Comparison of ENCODE assay signal across 8 cellular contexts in the genomic region with DNA sequence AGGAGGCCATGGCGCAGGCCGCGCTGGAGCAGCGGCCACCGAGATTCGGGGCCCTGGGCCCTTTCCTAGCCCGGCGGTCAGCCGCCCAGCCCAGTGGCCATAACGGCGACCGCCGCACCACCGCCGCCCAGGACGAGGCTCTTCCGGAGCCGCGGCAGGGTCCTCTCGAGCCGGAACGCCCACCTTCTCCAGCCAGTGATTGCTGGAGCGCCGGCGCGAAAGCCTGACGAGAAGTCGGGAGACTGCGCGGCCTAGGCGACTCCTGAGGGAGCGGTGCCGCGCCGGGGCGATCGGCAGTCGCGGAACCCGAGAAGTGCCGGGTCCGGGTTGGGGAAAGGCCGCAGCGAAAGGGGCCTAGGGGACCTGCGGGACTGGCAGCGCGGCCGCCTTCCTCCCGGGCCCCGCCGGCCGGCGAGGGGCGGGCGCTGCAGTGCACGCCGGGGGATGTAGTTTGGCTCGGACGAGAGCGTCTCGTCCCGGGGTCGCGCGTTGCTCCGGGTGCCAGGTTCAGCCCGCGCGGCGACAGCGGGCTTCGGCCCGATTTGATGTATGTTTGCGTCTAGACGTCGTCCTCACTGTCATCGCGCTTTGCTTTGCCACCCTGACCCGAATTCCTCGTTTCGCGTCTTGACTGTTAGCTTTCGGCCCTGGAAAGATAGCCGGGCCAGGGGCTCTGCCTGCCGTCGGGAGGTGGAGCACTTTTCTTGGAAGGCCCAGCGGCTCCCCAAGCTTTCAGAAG. TPM values are rescaled to one million over a fixed set of nuclear protein-coding genes. Genes with fewer than 3 reads are reported as not detected.
DNase-seq lines count a peak whose midpoint lies in the region; ATAC-seq and TF ChIP-seq lines count a peak whose summit lies in the region.

A gene with protein sequence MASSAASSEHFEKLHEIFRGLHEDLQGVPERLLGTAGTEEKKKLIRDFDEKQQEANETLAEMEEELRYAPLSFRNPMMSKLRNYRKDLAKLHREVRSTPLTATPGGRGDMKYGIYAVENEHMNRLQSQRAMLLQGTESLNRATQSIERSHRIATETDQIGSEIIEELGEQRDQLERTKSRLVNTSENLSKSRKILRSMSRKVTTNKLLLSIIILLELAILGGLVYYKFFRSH (minus strand): TSS at position 153 of the 739 bp plus-strand sequence. CDS start 143 bp downstream, at position 10.

- no peaks in the 10 kb centered on the region for H3K9me3 ChIP-seq in Panc1 (ENCODE audit: control insufficient read depth, insufficient read depth, low read depth, low read length)
- H3K9me3 ChIP-seq in esophagus muscularis mucosa = no peaks in the 10 kb centered on the region

- CTCF ChIA-PET in Panc1 (lab: Charles Lee) = no interaction called here

- H3K27me3 ChIP-seq in Panc1 (ENCODE audit: control insufficient read depth, insufficient read depth, low read length) (no peaks in the 10 kb centered on the region), esophagus muscularis mucosa (no peaks in the 10 kb centered on the region)

- BruUV-seq in Panc1 (replicated peaks; lab: Mats Ljungman, UMichigan) = no TSS peak

- H3K4me1 ChIP-seq in Panc1 (ENCODE audit: control insufficient read depth, insufficient read depth, low read length) = peaks cover 7% of the 10 kb centered on the region
- peaks cover 30 to 38% (median 37%) of the 10 kb centered on the region in 4 donors for H3K4me1 ChIP-seq in esophagus muscularis mucosa

- peak within 1 kb of the TSS; percentile 83 for H3K4me3 Mint-ChIP-seq in stimulated activated effector memory CD8-positive, alpha-beta T cell treated with anti-CD3 and anti-CD28 coated beads, Interleukin-12 subunit alpha, Interleukin-12 subunit beta, amount 100 ng/mL, for 72 hours

- DNase-seq in DMS79 treated with DMSO at 0.1 percent for 48 hours (lab: John Stamatoyannopoulos, UW) (peak; percentile 87), KBM-7 (peak; percentile 91), Panc1 (ENCODE audit: low read depth, low spot score) (no peak), esophagus muscularis mucosa (ENCODE audit: extremely low spot score) (no peak), myocyte (ENCODE audit: low read depth) (peak; percentile 86)
- DNase-seq in activated T-cell treated with anti-CD3 and anti-CD28 coated beads, Interleukin-2, amount 50 U/mL, for 48 hours = peak; percentile 87 to 89
- peak; percentile 76 to 90 for DNase-seq in stimulated activated effector memory CD8-positive, alpha-beta T cell treated with anti-CD3 and anti-CD28 coated beads, Interleukin-12 subunit alpha, Interleukin-12 subunit beta, amount 100 ng/mL, for 72 hours (ENCODE audit: low spot score in 2 of 2)

- intact Hi-C loops in Panc1 (cut with micrococcal nuclease; ENCODE audit: unreplicated experiment) (no loop called here), esophagus muscularis mucosa (cut with DNase I) (no loop called here)

- H3K36me3 ChIP-seq in Panc1 (ENCODE audit: control insufficient read depth, insufficient read depth, low read length) = no peaks in the 10 kb centered on the region; the same call in 1 of the 2 replicates
- H3K36me3 ChIP-seq in esophagus muscularis mucosa = peaks cover 6 to 18% (median 11%) of the 10 kb centered on the region in 4 donors

- TF ChIP-seq CTCF in Panc1 (IDR thresholded peaks at IDR 0.05) = 0 out of 2 replicates have a peak, but pooled peaks have one; percentile 12
- no peak for TF ChIP-seq CTCF in esophagus muscularis mucosa (IDR thresholded peaks at IDR 0.05)

- 1% methylated on average over 35 of the region's 87 CpGs for WGBS in esophagus muscularis mucosa

- H3K27ac ChIP-seq in Panc1 (ENCODE audit: low read length) = peak within 1 kb of the TSS; percentile 79
- peak within 1 kb of the TSS; percentile 93 to 97 (median 96) for H3K27ac ChIP-seq in esophagus muscularis mucosa (replicated peaks in 1 of 4)

- in situ Hi-C loops in KBM-7 (cut with MboI; ENCODE audit: low pct_unique_long_range_greater_than_20kb, low sequenced_read_pairs) (no loop called here), Panc1 (cut with HindIII; ENCODE audit: low pct_unique_long_range_greater_than_20kb, low sequenced_read_pairs) (no loop called here)

- peak within 1 kb of the TSS; percentile 79 to 84 for H3K4me3 ChIP-seq in Panc1 (ENCODE audit: low read depth in 2 of 2, low read length in 2 of 2)
- peak within 1 kb of the TSS; percentile 73 to 100 (median 94) for H3K4me3 ChIP-seq in esophagus muscularis mucosa

- H3K9me3 Mint-ChIP-seq in stimulated activated effector memory CD8-positive, alpha-beta T cell treated with anti-CD3 and anti-CD28 coated beads, Interleukin-12 subunit alpha, Interleukin-12 subunit beta, amount 100 ng/mL, for 72 hours = no peaks in the 10 kb centered on the region

- POLR2A ChIA-PET in Panc1 (lab: Charles Lee) = no interaction called here

- ATAC-seq in GM21723 (IDR thresholded peaks at IDR 0.05; ENCODE audit: unreplicated experiment) (peak; percentile 91), Panc1 (peak; percentile 97)
- peak; percentile 96 for ATAC-seq in stimulated activated effector memory CD8-positive, alpha-beta T cell treated with anti-CD3 and anti-CD28 coated beads, Interleukin-12 subunit alpha, Interleukin-12 subunit beta, amount 100 ng/mL, for 72 hours

- H3K36me3 Mint-ChIP-seq in stimulated activated effector memory CD8-positive, alpha-beta T cell treated with anti-CD3 and anti-CD28 coated beads, Interleukin-12 subunit alpha, Interleukin-12 subunit beta, amount 100 ng/mL, for 72 hours = peaks cover 44% of the 10 kb centered on the region

- peaks cover 37% of the 10 kb centered on the region for H3K4me1 Mint-ChIP-seq in stimulated activated effector memory CD8-positive, alpha-beta T cell treated with anti-CD3 and anti-CD28 coated beads, Interleukin-12 subunit alpha, Interleukin-12 subunit beta, amount 100 ng/mL, for 72 hours

- H3K27ac Mint-ChIP-seq in stimulated activated effector memory CD8-positive, alpha-beta T cell treated with anti-CD3 and anti-CD28 coated beads, Interleukin-12 subunit alpha, Interleukin-12 subunit beta, amount 100 ng/mL, for 72 hours = peak within 1 kb of the TSS; percentile 90

- TF ChIP-seq EP300 in esophagus muscularis mucosa (IDR thresholded peaks at IDR 0.05) = no peak

- peak; percentile 56 for TF ChIP-seq POLR2A in esophagus muscularis mucosa (IDR thresholded peaks at IDR 0.05; ENCODE audit: low read depth)

RNA-seq across cellular contexts. Expression of the gene that starts here (rescaled TPM):
- total RNA-seq in Panc1 (2021; ENCODE audit: unreplicated experiment) (84.9 TPM), esophagus muscularis mucosa (100 to 1,000 TPM in 1 of 4 donors, 10 to 100 TPM in 3; 78.5 to 104 (median 83.3) TPM), myocyte (38.4 and 41.6 TPM in 2 replicates)
- polyA plus RNA-seq in Panc1 (2012; ENCODE audit: insufficient read length) = 77.0 TPM
- polyA plus RNA-seq in myocyte (2012) = 119 TPM

Comparison
In these comparisons a context has a peak if more than half of its experiments do, and no peak if none do; other contexts are left out.
1. DNase-seq: peak in DMS79 treated with DMSO at 0.1 percent for 48 hours (single experiment), KBM-7 (single experiment), activated T-cell treated with anti-CD3 and anti-CD28 coated beads, Interleukin-2, amount 50 U/mL, for 48 hours (2 of 2), myocyte (single experiment) and stimulated activated effector memory CD8-positive, alpha-beta T cell treated with anti-CD3 and anti-CD28 coated beads, Interleukin-12 subunit alpha, Interleukin-12 subunit beta, amount 100 ng/mL, for 72 hours (2 of 2); none in Panc1 (single experiment) and esophagus muscularis mucosa (single experiment).
2. Peak in every context shown above with its lines, with median percentiles within 50 percentile points of each other: ATAC-seq.